11 cellular contexts compared by ENCODE assay signal in genomic region chr14:51020024-51020710, GRCh38.
DNase-seq lines count a peak whose midpoint lies in the region; TF ChIP-seq lines count a peak whose summit lies in the region.
"Had no signal": no experiment of that assay in that cellular context is flagged by ENCODE, and none has a peak within 500 bp of the region (broad histone marks: within the 10 kb centered on the region; RNA-seq: fewer than 3 reads in every experiment).

No MANE protein-coding gene starts in this region.

- H3K27me3 Mint-ChIP-seq in activated T-helper 1 cell treated with anti-CD3 and anti-CD28 coated beads, Interleukin-12 subunit alpha, Interleukin-12 subunit beta, Interleukin-2, Interleukin-4 antibody, amounts not matched to agents 30 ng/mL and 10 ng/mL and 1 ng/mL, durations not matched to agents 14 hours and 24 hours and 36 hours (ENCODE audit: insufficient read depth), result peaks cover 4% of the 10 kb centered on the region
- H3K27me3 Mint-ChIP-seq: activated naive CD8-positive, alpha-beta T cell treated with anti-CD3 and anti-CD28 coated beads, Interleukin-2, amount 50 U/mL, for 24 hours had no signal

- H3K9me3 Mint-ChIP-seq in activated T-helper 1 cell treated with anti-CD3 and anti-CD28 coated beads, Interleukin-12 subunit alpha, Interleukin-12 subunit beta, Interleukin-2, Interleukin-4 antibody, amounts not matched to agents 30 ng/mL and 10 ng/mL and 1 ng/mL, durations not matched to agents 14 hours and 24 hours and 36 hours, result no peaks in the 10 kb centered on the region
- H3K9me3 Mint-ChIP-seq: activated naive CD8-positive, alpha-beta T cell treated with anti-CD3 and anti-CD28 coated beads, Interleukin-2, amount 50 U/mL, for 24 hours; CD8-positive, alpha-beta memory T cell had no signal

- no peaks in the 10 kb centered on the region for H3K36me3 Mint-ChIP-seq in activated T-helper 1 cell treated with anti-CD3 and anti-CD28 coated beads, Interleukin-12 subunit alpha, Interleukin-12 subunit beta, Interleukin-2, Interleukin-4 antibody, amounts not matched to agents 30 ng/mL and 10 ng/mL and 1 ng/mL, durations not matched to agents 14 hours and 24 hours and 36 hours (ENCODE audit: low read depth)
- H3K36me3 Mint-ChIP-seq: CD8-positive, alpha-beta memory T cell had no signal

- H3K4me3 ChIP-seq in foreskin fibroblast (ENCODE audit: low read depth in 1 of 2, low read length in 2 of 2), result no peak overlapping the region

- no peak overlapping the region for H3K27ac Mint-ChIP-seq in activated T-helper 1 cell treated with anti-CD3 and anti-CD28 coated beads, Interleukin-12 subunit alpha, Interleukin-12 subunit beta, Interleukin-2, Interleukin-4 antibody, amounts not matched to agents 30 ng/mL and 10 ng/mL and 1 ng/mL, durations not matched to agents 14 hours and 24 hours and 36 hours
- H3K27ac Mint-ChIP-seq: activated naive CD8-positive, alpha-beta T cell treated with anti-CD3 and anti-CD28 coated beads, Interleukin-2, amount 50 U/mL, for 24 hours; CD8-positive, alpha-beta memory T cell had no signal

- no peak for TF ChIP-seq CTCF in foreskin fibroblast (IDR thresholded peaks at IDR 0.05; ENCODE audit: low read depth, low read length)

- intact Hi-C loops in posterior cingulate gyrus (cut with DNase I), result loop anchor here (10.0 kb wide), 1 partner anchor 65 kb away; no protein-coding TSS in a partner anchor
- intact Hi-C loops in activated T-helper 1 cell treated with anti-CD3 and anti-CD28 coated beads, Interleukin-12 subunit alpha, Interleukin-12 subunit beta, Interleukin-2, Interleukin-4 antibody, amounts not matched to agents 30 ng/mL and 10 ng/mL and 1 ng/mL, durations not matched to agents 14 hours and 24 hours and 36 hours (cut with micrococcal nuclease), result no loop called here

- no peaks in the 10 kb centered on the region for H3K4me1 Mint-ChIP-seq in activated T-helper 1 cell treated with anti-CD3 and anti-CD28 coated beads, Interleukin-12 subunit alpha, Interleukin-12 subunit beta, Interleukin-2, Interleukin-4 antibody, amounts not matched to agents 30 ng/mL and 10 ng/mL and 1 ng/mL, durations not matched to agents 14 hours and 24 hours and 36 hours (ENCODE audit: low read depth)
- H3K4me1 Mint-ChIP-seq: activated naive CD8-positive, alpha-beta T cell treated with anti-CD3 and anti-CD28 coated beads, Interleukin-2, amount 50 U/mL, for 24 hours; CD8-positive, alpha-beta memory T cell had no signal

- no peak overlapping the region for H3K4me3 Mint-ChIP-seq in activated T-helper 1 cell treated with anti-CD3 and anti-CD28 coated beads, Interleukin-12 subunit alpha, Interleukin-12 subunit beta, Interleukin-2, Interleukin-4 antibody, amounts not matched to agents 30 ng/mL and 10 ng/mL and 1 ng/mL, durations not matched to agents 14 hours and 24 hours and 36 hours
- H3K4me3 Mint-ChIP-seq: activated naive CD8-positive, alpha-beta T cell treated with anti-CD3 and anti-CD28 coated beads, Interleukin-2, amount 50 U/mL, for 24 hours; CD8-positive, alpha-beta memory T cell had no signal

- DNase-seq in DMS79 (lab: John Stamatoyannopoulos, UW) (peak; percentile 72), NCI-H1694 treated with DMSO at 0.1 percent for 48 hours (lab: John Stamatoyannopoulos, UW) (peak; percentile 42), foreskin fibroblast (peak; percentile 33 to 39), posterior cingulate gyrus (peak in 7 of 10 donors; percentile 36 to 90 (median 54)), NCI-H2227 (lab: John Stamatoyannopoulos, UW; ENCODE audit: unreplicated experiment) (no peak)
- DNase-seq in effector CD8-positive, alpha-beta T cell (lab: John Stamatoyannopoulos, UW), result no peak
- DNase-seq in activated T-helper 1 cell treated with anti-CD3 and anti-CD28 coated beads, Interleukin-12 subunit alpha, Interleukin-12 subunit beta, Interleukin-2, Interleukin-4 antibody, amounts not matched to agents 30 ng/mL and 10 ng/mL and 1 ng/mL, durations not matched to agents 14 hours and 24 hours and 36 hours (ENCODE audit: low spot score), result no peak
- DNase-seq in stimulated activated CD4-positive, alpha-beta T cell treated with anti-CD3 and anti-CD28 coated beads, Interleukin-12 subunit alpha, Interleukin-12 subunit beta, amount 100 ng/mL, for 4 hours, result no peak
- DNase-seq: activated naive CD8-positive, alpha-beta T cell treated with anti-CD3 and anti-CD28 coated beads, Interleukin-2, amount 50 U/mL, for 24 hours; CD8-positive, alpha-beta memory T cell; NCI-H1436 treated with DMSO at 0.1 percent for 48 hours had no signal

Comparison
In these comparisons a context has a peak if more than half of its experiments do, and no peak if none do; other contexts are left out.
1. DNase-seq: peak in DMS79 (single experiment), NCI-H1694 treated with DMSO at 0.1 percent for 48 hours (single experiment), foreskin fibroblast (2 of 2) and posterior cingulate gyrus (7 of 10); none in NCI-H2227 (single experiment), effector CD8-positive, alpha-beta T cell (single experiment), activated T-helper 1 cell treated with anti-CD3 and anti-CD28 coated beads, Interleukin-12 subunit alpha, Interleukin-12 subunit beta, Interleukin-2, Interleukin-4 antibody, amounts not matched to agents 30 ng/mL and 10 ng/mL and 1 ng/mL, durations not matched to agents 14 hours and 24 hours and 36 hours (single experiment) and stimulated activated CD4-positive, alpha-beta T cell treated with anti-CD3 and anti-CD28 coated beads, Interleukin-12 subunit alpha, Interleukin-12 subunit beta, amount 100 ng/mL, for 4 hours (single experiment).